In genomic region chr11:1116666-1117390, GRCh38 we compare ENCODE assay signal across 31 cellular contexts. TPM values are rescaled to one million over a fixed set of nuclear protein-coding genes. Genes with fewer than 3 reads are reported as not detected.
DNase-seq lines count a peak whose midpoint lies in the region; ATAC-seq and TF ChIP-seq lines count a peak whose summit lies in the region.
"Had no signal": no experiment of that assay in that cellular context is flagged by ENCODE, and none has a peak within 500 bp of the region (broad histone marks: within the 10 kb centered on the region; RNA-seq: fewer than 3 reads in every experiment).

No MANE protein-coding gene starts in this region.

- no peak overlapping the region for H3K27ac Mint-ChIP-seq in type B pancreatic cell
- H3K27ac Mint-ChIP-seq: IgD-negative memory B cell; nephron; stimulated activated memory B cell treated with anti-CD40 and anti-IgM and Interleukin-4, amounts not matched to agents 10 μg/mL and 1 μg/mL and 100 μg/mL, for 72 hours had no signal

- intact Hi-C loops in right lobe of liver (cut with DNase I): no loop called here

- H3K4me1 Mint-ChIP-seq in type B pancreatic cell (ENCODE audit: unreplicated experiment): no peaks in the 10 kb centered on the region
- H3K4me1 Mint-ChIP-seq: IgD-negative memory B cell, nephron had no signal

- H3K27ac ChIP-seq in coronary artery: no peak overlapping the region
- H3K27ac ChIP-seq in right lobe of liver: no peak overlapping the region
- H3K27ac ChIP-seq: dorsolateral prefrontal cortex, vagina, WERI-Rb-1 had no signal

- TF ChIP-seq CTCF in coronary artery (IDR thresholded peaks at IDR 0.05) (no peak), right lobe of liver (IDR thresholded peaks at IDR 0.05) (no peak), type B pancreatic cell (conservative IDR thresholded peaks at IDR 0.05) (no peak), GM10248 (IDR thresholded peaks at IDR 0.05; ENCODE audit: control extremely low read depth, extremely low read depth, low read depth, missing control alignments) (no peak)

- WGBS in right lobe of liver (ENCODE audit: insufficient coverage, low coverage, low lambda C conversion rate, missing lambda C conversion rate): 51% methylated on average over 15 of the region's 23 CpGs

- H3K9me3 ChIP-seq in right lobe of liver: no peaks in the 10 kb centered on the region
- H3K9me3 ChIP-seq: BE2C, vagina had no signal

- H3K4me3 ChIP-seq in coronary artery: no peak overlapping the region
- no peak overlapping the region for H3K4me3 ChIP-seq in right lobe of liver
- H3K4me3 ChIP-seq: dorsolateral prefrontal cortex, vagina had no signal

- POLR2A ChIA-PET in GM10248 (lab: Yijun Ruan, JAX): no interaction called here

- H3K36me3 Mint-ChIP-seq in type B pancreatic cell: no peaks in the 10 kb centered on the region
- H3K36me3 Mint-ChIP-seq: stimulated activated memory B cell treated with anti-CD40 and anti-IgM and Interleukin-4, amounts not matched to agents 10 μg/mL and 1 μg/mL and 100 μg/mL, for 72 hours had no signal

- H3K4me3 Mint-ChIP-seq in type B pancreatic cell: no peak overlapping the region
- H3K4me3 Mint-ChIP-seq: IgD-negative memory B cell; nephron; stimulated activated memory B cell treated with anti-CD40 and anti-IgM and Interleukin-4, amounts not matched to agents 10 μg/mL and 1 μg/mL and 100 μg/mL, for 72 hours had no signal

- H3K9me3 Mint-ChIP-seq in type B pancreatic cell: no peaks in the 10 kb centered on the region
- H3K9me3 Mint-ChIP-seq: IgD-negative memory B cell; nephron; stimulated activated memory B cell treated with anti-CD40 and anti-IgM and Interleukin-4, amounts not matched to agents 10 μg/mL and 1 μg/mL and 100 μg/mL, for 72 hours had no signal

- no peak for ATAC-seq in right lobe of liver
- ATAC-seq: PC-3; stimulated activated memory B cell treated with anti-CD40 and anti-IgM and Interleukin-4, amounts not matched to agents 10 μg/mL and 1 μg/mL and 100 μg/mL, for 72 hours had no signal

- H3K4me1 ChIP-seq in right lobe of liver: no peaks in the 10 kb centered on the region
- H3K4me1 ChIP-seq: BE2C, vagina had no signal

- H3K27me3 Mint-ChIP-seq in type B pancreatic cell: peaks cover 16% of the 10 kb centered on the region

- no peaks in the 10 kb centered on the region for H3K36me3 ChIP-seq in right lobe of liver
- H3K36me3 ChIP-seq: BE2C, vagina, WERI-Rb-1 had no signal

- H3K27me3 ChIP-seq in right lobe of liver: no peaks in the 10 kb centered on the region
- H3K27me3 ChIP-seq: BE2C, vagina had no signal

- peak; percentile 44 for DNase-seq in activated effector memory CD4-positive, alpha-beta T cell treated with anti-CD3 and anti-CD28 coated beads, Interleukin-2, amount 50 U/mL, for 16 hours
- no peak for DNase-seq in activated effector memory CD4-positive, alpha-beta T cell treated with Interleukin-2 at 50 U/mL for 16 hours
- DNase-seq in coronary artery (ENCODE audit: low spot score) (peak; percentile 69), right lobe of liver (peak; percentile 11 to 43 (median 34)), type B pancreatic cell (ENCODE audit: extremely low spot score, unreplicated experiment) (peak; percentile 63), NCI-H146 treated with DMSO at 0.1 percent for 48 hours (lab: John Stamatoyannopoulos, UW; ENCODE audit: unreplicated experiment) (no peak), GM10248 (ENCODE audit: extremely low spot score) (no peak), GM03348 (ENCODE audit: low spot score) (no peak)
- DNase-seq: activated CD4-positive, alpha-beta T cell treated with anti-CD3 and anti-CD28 coated beads, Interleukin-2, amount 50 U/mL, for 48 hours; BE2C; DMS53; GDM1; NCI-H1048; NCI-H187; NCI-H2171; NCI-H524 treated with DMSO at 0.1 percent for 48 hours; NK-92 treated with Interleukin-12 subunit alpha and Interleukin-12 subunit beta, amount 100 ng/mL, for 24 hours; PC-3; SIG-M5; stimulated activated CD4-positive, alpha-beta T cell treated with anti-CD3 and anti-CD28 coated beads, Interleukin-4, amount 100 ng/mL, for 4 hours; substantia nigra; T1000; WERI-Rb-1 had no signal

- CTCF ChIA-PET in GM10248 (lab: Yijun Ruan, JAX): no interaction called here

- no peak for TF ChIP-seq POLR2A in right lobe of liver (IDR thresholded peaks at IDR 0.05)

RNA-seq across cellular contexts. Expression of gene MUC5AC, which starts 40.9 kb away (rescaled TPM):
- total RNA-seq in right lobe of liver (not detected), type B pancreatic cell (ENCODE audit: low replicate concordance) (0.10 and 1.4 TPM in 2 replicates)
- total RNA-seq: endothelial cell of umbilical vein, glomerular endothelial cell, lung microvascular endothelial cell, vagina had no signal

RNA-seq across cellular contexts. Expression of gene MUC2, which starts 42.2 kb away (rescaled TPM):
- under 1 TPM in 1 of 6 experiments, not detected in 5; 0.04 TPM for total RNA-seq in right lobe of liver
- total RNA-seq in type B pancreatic cell (ENCODE audit: low replicate concordance): 1.5 and 2.7 TPM in 2 replicates
- total RNA-seq: endothelial cell of umbilical vein, glomerular endothelial cell, lung microvascular endothelial cell, vagina had no signal

Comparison
In these comparisons a context has a peak if more than half of its experiments do, and no peak if none do; other contexts are left out.
1. DNase-seq: peak in activated effector memory CD4-positive, alpha-beta T cell treated with anti-CD3 and anti-CD28 coated beads, Interleukin-2, amount 50 U/mL, for 16 hours (single experiment), coronary artery (single experiment), right lobe of liver (3 of 3) and type B pancreatic cell (single experiment); none in activated effector memory CD4-positive, alpha-beta T cell treated with Interleukin-2 at 50 U/mL for 16 hours (single experiment), NCI-H146 treated with DMSO at 0.1 percent for 48 hours (single experiment), GM10248 (single experiment) and GM03348 (single experiment).